8 cellular contexts compared by ENCODE assay signal in genomic region chr19:5977785-5978605, GRCh38. TPM values are rescaled to one million over a fixed set of nuclear protein-coding genes. Genes with fewer than 3 reads are reported as not detected.
DNase-seq lines count a peak whose midpoint lies in the region; ATAC-seq and TF ChIP-seq lines count a peak whose summit lies in the region.

Gene RANBP3 (minus strand): TSS chr19:5978140. CDS start chr19:5978082, 58 bp downstream.

- H3K36me3 ChIP-seq in H7 (replicated peaks; ENCODE audit: control insufficient read depth, insufficient read depth, low read length): peaks cover 5% of the 10 kb centered on the region

- no peaks in the 10 kb centered on the region for H3K27me3 ChIP-seq in H7 (ENCODE audit: control insufficient read depth, insufficient read depth, low read length)

- peak; percentile 93 for ATAC-seq in stimulated activated naive CD8-positive, alpha-beta T cell treated with anti-CD3 and anti-CD28 coated beads, Interleukin-15, amount 100 ng/mL, for 72 hours

- peaks cover 49% of the 10 kb centered on the region for H3K4me1 Mint-ChIP-seq in nephron progenitor cell
- peaks cover 76% of the 10 kb centered on the region for H3K4me1 Mint-ChIP-seq in stimulated activated naive CD8-positive, alpha-beta T cell treated with anti-CD3 and anti-CD28 coated beads, Interleukin-15, amount 100 ng/mL, for 72 hours

- peaks cover 2% of the 10 kb centered on the region for H3K27me3 Mint-ChIP-seq in nephron progenitor cell (ENCODE audit: low read depth, poor library complexity)
- H3K27me3 Mint-ChIP-seq in stimulated activated naive CD8-positive, alpha-beta T cell treated with anti-CD3 and anti-CD28 coated beads, Interleukin-15, amount 100 ng/mL, for 72 hours: no peaks in the 10 kb centered on the region

- H3K36me3 Mint-ChIP-seq in nephron progenitor cell (ENCODE audit: low read depth): peaks cover 10% of the 10 kb centered on the region

- peak within 1 kb of the TSS; percentile 95 for H3K27ac Mint-ChIP-seq in nephron progenitor cell
- H3K27ac Mint-ChIP-seq in stimulated activated naive CD8-positive, alpha-beta T cell treated with anti-CD3 and anti-CD28 coated beads, Interleukin-15, amount 100 ng/mL, for 72 hours: peak within 1 kb of the TSS; percentile 98

- peak within 1 kb of the TSS; percentile 99 for H3K4me3 Mint-ChIP-seq in nephron progenitor cell
- peak within 1 kb of the TSS; percentile 100 for H3K4me3 Mint-ChIP-seq in stimulated activated naive CD8-positive, alpha-beta T cell treated with anti-CD3 and anti-CD28 coated beads, Interleukin-15, amount 100 ng/mL, for 72 hours

- TF ChIP-seq CTCF in fibroblast of the aortic adventitia (IDR thresholded peaks at IDR 0.05; ENCODE audit: insufficient read depth, low read length) (no peak), nephron progenitor cell (IDR thresholded peaks at IDR 0.05) (no peak)

- DNase-seq in ELF-1 (ENCODE audit: low read depth, low spot score) (peak; percentile 99), H7 (peak; percentile 100), M059J (ENCODE audit: low read depth) (peak; percentile 98), SHP77 (lab: John Stamatoyannopoulos, UW) (peak; percentile 95 to 99), fibroblast of the aortic adventitia (ENCODE audit: low read depth) (peak; percentile 99), nephron progenitor cell (peak; percentile 99)
- peak; percentile 99 for DNase-seq in activated effector memory CD4-positive, alpha-beta T cell treated with anti-CD3 and anti-CD28 coated beads, Interleukin-2, amount 50 U/mL, for 16 hours
- peak; percentile 99 to 100 for DNase-seq in stimulated activated naive CD8-positive, alpha-beta T cell treated with anti-CD3 and anti-CD28 coated beads, Interleukin-15, amount 100 ng/mL, for 72 hours

- H3K9me3 Mint-ChIP-seq in nephron progenitor cell: peaks cover 4% of the 10 kb centered on the region
- H3K9me3 Mint-ChIP-seq in stimulated activated naive CD8-positive, alpha-beta T cell treated with anti-CD3 and anti-CD28 coated beads, Interleukin-15, amount 100 ng/mL, for 72 hours: no peaks in the 10 kb centered on the region

- H3K4me3 ChIP-seq in H7 (ENCODE audit: insufficient read depth, low read depth, low read length) (peak within 1 kb of the TSS; percentile 95), fibroblast of the aortic adventitia (ENCODE audit: low read depth, low read length) (peak within 1 kb of the TSS; percentile 90)

RNA-seq across cellular contexts. Expression of gene RANBP3, which starts in this region (rescaled TPM):
- 73.7 and 79.7 TPM in 2 replicates for total RNA-seq in H7 (2014; rRNA removed; shearing (Covaris generic))
- 115 and 130 TPM in 2 replicates for total RNA-seq in M059J (2014; rRNA removed; shearing (Covaris generic))
- 41.4 and 58.0 TPM in 2 replicates for total RNA-seq in fibroblast of the aortic adventitia (ENCODE audit: low replicate concordance)

Comparison
In these comparisons a context has a peak if more than half of its experiments do, and no peak if none do; other contexts are left out.
1. Peak in every context shown above with its lines: DNase-seq, ATAC-seq and H3K4me3 ChIP-seq.